In genomic region chr10:125457406-125457805, GRCh38 we compare ENCODE assay signal across 15 cellular contexts.
DNase-seq lines count a peak whose midpoint lies in the region; ATAC-seq lines count a peak whose summit lies in the region.
"Had no signal": no experiment of that assay in that cellular context is flagged by ENCODE, and none has a peak within 500 bp of the region (broad histone marks: within the 10 kb centered on the region; RNA-seq: fewer than 3 reads in every experiment).

No MANE protein-coding gene starts in this region.

- ATAC-seq in left colon: peak; percentile 55
- ATAC-seq in T-cell (replicated peaks in 1 of 4): no peak
- ATAC-seq in HG03135 (IDR thresholded peaks at IDR 0.05; ENCODE audit: unreplicated experiment): no peak
- ATAC-seq: CD8-positive, alpha-beta T cell had no signal

- H3K36me3 Mint-ChIP-seq in T-cell: no peaks in the 10 kb centered on the region
- H3K36me3 Mint-ChIP-seq: CD4-positive, CD25-positive, alpha-beta regulatory T cell; CD8-positive, alpha-beta T cell had no signal

- intact Hi-C loops in left colon (cut with DNase I, micrococcal nuclease): no loop called here

- no peaks in the 10 kb centered on the region for H3K4me1 Mint-ChIP-seq in T-cell
- H3K4me1 Mint-ChIP-seq: CD4-positive, CD25-positive, alpha-beta regulatory T cell had no signal

- CTCF ChIA-PET in T-cell (lab: Charles Lee): no interaction called here

- H3K9me3 Mint-ChIP-seq in T-cell: no peaks in the 10 kb centered on the region
- H3K9me3 Mint-ChIP-seq: HFFc6 had no signal

- peak; percentile 18 for DNase-seq in NCI-H510A treated with DMSO at 0.1 percent for 48 hours (lab: John Stamatoyannopoulos, UW)
- DNase-seq in NCI-H510A (lab: John Stamatoyannopoulos, UW): no peak
- peak; percentile 18 for DNase-seq in DMS79 treated with DMSO at 0.1 percent for 48 hours (lab: John Stamatoyannopoulos, UW)
- DNase-seq in left colon: no peak
- no peak for DNase-seq in NCI-H2029 treated with DMSO at 0.1 percent for 48 hours (lab: John Stamatoyannopoulos, UW)
- no peak for DNase-seq in T-cell
- DNase-seq: Caco-2; CD4-positive, CD25-positive, alpha-beta regulatory T cell; CD8-positive, alpha-beta T cell; DMS153; EL; GDM1; GOT3; HFFc6 had no signal

- H3K4me3 Mint-ChIP-seq in T-cell: no peak overlapping the region
- H3K4me3 Mint-ChIP-seq: CD4-positive, CD25-positive, alpha-beta regulatory T cell; CD8-positive, alpha-beta T cell; HFFc6 had no signal

- POLR2A ChIA-PET in T-cell (lab: Charles Lee): no interaction called here

- no peak overlapping the region for H3K27ac Mint-ChIP-seq in T-cell
- H3K27ac Mint-ChIP-seq: CD4-positive, CD25-positive, alpha-beta regulatory T cell; CD8-positive, alpha-beta T cell; HFFc6 had no signal

- peaks cover 8 to 14% of the 10 kb centered on the region in 2 donors for H3K27me3 Mint-ChIP-seq in T-cell
- H3K27me3 Mint-ChIP-seq: CD4-positive, CD25-positive, alpha-beta regulatory T cell had no signal

Comparison
In these comparisons a context has a peak if more than half of its experiments do, and no peak if none do; other contexts are left out.
1. DNase-seq: peak in NCI-H510A treated with DMSO at 0.1 percent for 48 hours (single experiment) and DMS79 treated with DMSO at 0.1 percent for 48 hours (single experiment); none in NCI-H510A (single experiment), left colon (0 of 2), NCI-H2029 treated with DMSO at 0.1 percent for 48 hours (single experiment) and T-cell (0 of 34).